In genomic region chr17:74514632-74515035, GRCh38 we compare ENCODE assay signal across 1 cellular context.
TF ChIP-seq lines count a peak whose summit lies in the region.

No MANE protein-coding gene starts in this region.

TF ChIP-seq in GM23338, 12 proteins besides CTCF, POLR2A, EP300 and RAD21:
- TF ChIP-seq, protein P1, sequence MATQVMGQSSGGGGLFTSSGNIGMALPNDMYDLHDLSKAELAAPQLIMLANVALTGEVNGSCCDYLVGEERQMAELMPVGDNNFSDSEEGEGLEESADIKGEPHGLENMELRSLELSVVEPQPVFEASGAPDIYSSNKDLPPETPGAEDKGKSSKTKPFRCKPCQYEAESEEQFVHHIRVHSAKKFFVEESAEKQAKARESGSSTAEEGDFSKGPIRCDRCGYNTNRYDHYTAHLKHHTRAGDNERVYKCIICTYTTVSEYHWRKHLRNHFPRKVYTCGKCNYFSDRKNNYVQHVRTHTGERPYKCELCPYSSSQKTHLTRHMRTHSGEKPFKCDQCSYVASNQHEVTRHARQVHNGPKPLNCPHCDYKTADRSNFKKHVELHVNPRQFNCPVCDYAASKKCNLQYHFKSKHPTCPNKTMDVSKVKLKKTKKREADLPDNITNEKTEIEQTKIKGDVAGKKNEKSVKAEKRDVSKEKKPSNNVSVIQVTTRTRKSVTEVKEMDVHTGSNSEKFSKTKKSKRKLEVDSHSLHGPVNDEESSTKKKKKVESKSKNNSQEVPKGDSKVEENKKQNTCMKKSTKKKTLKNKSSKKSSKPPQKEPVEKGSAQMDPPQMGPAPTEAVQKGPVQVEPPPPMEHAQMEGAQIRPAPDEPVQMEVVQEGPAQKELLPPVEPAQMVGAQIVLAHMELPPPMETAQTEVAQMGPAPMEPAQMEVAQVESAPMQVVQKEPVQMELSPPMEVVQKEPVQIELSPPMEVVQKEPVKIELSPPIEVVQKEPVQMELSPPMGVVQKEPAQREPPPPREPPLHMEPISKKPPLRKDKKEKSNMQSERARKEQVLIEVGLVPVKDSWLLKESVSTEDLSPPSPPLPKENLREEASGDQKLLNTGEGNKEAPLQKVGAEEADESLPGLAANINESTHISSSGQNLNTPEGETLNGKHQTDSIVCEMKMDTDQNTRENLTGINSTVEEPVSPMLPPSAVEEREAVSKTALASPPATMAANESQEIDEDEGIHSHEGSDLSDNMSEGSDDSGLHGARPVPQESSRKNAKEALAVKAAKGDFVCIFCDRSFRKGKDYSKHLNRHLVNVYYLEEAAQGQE (IDR thresholded peaks at IDR 0.05; ENCODE audit: unreplicated experiment): no peak
- TF ChIP-seq ZNF114 (CRISPR knock-in tag; IDR thresholded peaks at IDR 0.05) (no peak), ZNF462 (CRISPR knock-in tag; IDR thresholded peaks at IDR 0.05) (no peak), JUNB (IDR thresholded peaks at IDR 0.05; ENCODE audit: unreplicated experiment) (no peak), STAT1 (IDR thresholded peaks at IDR 0.05; ENCODE audit: unreplicated experiment) (no peak), NANOG (IDR thresholded peaks at IDR 0.05; ENCODE audit: borderline replicate concordance) (no peak), POLR2AphosphoS5 (IDR thresholded peaks at IDR 0.05; ENCODE audit: low read depth) (no peak), ETS1 (IDR thresholded peaks at IDR 0.05) (no peak), EZH2phosphoT487 (IDR thresholded peaks at IDR 0.05; ENCODE audit: unreplicated experiment) (no peak)
